In the genomic region with DNA sequence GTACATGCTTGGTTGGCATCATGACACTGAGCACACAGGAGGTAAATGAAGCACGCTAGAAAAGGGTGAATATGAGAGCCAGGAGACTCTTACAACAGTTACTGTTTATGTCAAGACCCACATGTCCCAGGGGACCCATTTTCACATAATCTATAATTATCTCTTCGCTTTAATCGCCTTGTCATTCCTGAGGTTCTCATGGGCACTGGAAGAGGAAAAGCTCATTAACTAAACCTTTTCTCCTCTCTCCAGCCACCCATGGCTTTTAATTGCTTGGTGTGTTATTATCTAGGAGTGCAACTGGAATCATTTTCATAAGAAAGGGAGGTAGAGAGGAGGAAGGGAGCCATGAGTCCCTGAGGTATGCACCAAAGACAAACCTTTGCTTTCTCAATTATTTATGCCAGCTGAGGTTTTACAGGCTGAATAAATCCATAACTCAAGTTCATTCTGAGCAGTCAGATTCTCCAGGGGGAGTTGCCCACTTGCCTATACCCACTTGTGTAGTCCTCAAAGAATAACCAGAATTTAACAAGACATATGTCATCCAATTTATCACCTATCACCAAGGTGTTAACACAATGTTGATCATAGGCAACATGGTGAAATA, we compare ENCODE assay signal across 16 cellular contexts.
DNase-seq lines count a peak whose midpoint lies in the region; ATAC-seq lines count a peak whose summit lies in the region.
"Had no signal": no experiment of that assay in that cellular context is flagged by ENCODE, and none has a peak within 500 bp of the region (broad histone marks: within the 10 kb centered on the region; RNA-seq: fewer than 3 reads in every experiment).

No MANE protein-coding gene starts in this region.

- peaks cover 11% of the 10 kb centered on the region for H3K79me1 ChIP-seq in mesenchymal stem cell (replicated peaks; ENCODE audit: low read length, poor library complexity, severe bottlenecking)

- H3K27ac ChIP-seq in mesenchymal stem cell (ENCODE audit: low read length, poor library complexity, severe bottlenecking) = no peak overlapping the region
- H3K27ac ChIP-seq: cardiac muscle cell, PC-9 had no signal

- H2BK5ac ChIP-seq in mesenchymal stem cell (ENCODE audit: low read depth, low read length, poor library complexity, severe bottlenecking) = no peak overlapping the region

- H3K4me3 ChIP-seq in mesenchymal stem cell (ENCODE audit: insufficient read depth in 1 of 2, low read depth in 1 of 2, low read length in 2 of 2) = no peak overlapping the region
- H3K4me3 ChIP-seq: cardiac muscle cell, PC-9 had no signal

- no peaks in the 10 kb centered on the region for H3K9me3 ChIP-seq in mesenchymal stem cell (ENCODE audit: control insufficient read depth, low read length)

- no peak overlapping the region for H2AK5ac ChIP-seq in mesenchymal stem cell (ENCODE audit: low read length, severe bottlenecking)

- H3K4me2 ChIP-seq in mesenchymal stem cell (ENCODE audit: low read length, poor library complexity, severe bottlenecking) = no peak overlapping the region
- H3K4me2 ChIP-seq: PC-9 had no signal

- H4K8ac ChIP-seq in mesenchymal stem cell (ENCODE audit: low read length) = no peak overlapping the region

- no peak overlapping the region for H3K9ac ChIP-seq in mesenchymal stem cell (ENCODE audit: low read length)

- no peak overlapping the region for H2BK15ac ChIP-seq in mesenchymal stem cell (ENCODE audit: low read depth, poor library complexity, severe bottlenecking)

- no peak overlapping the region for H3K23ac ChIP-seq in mesenchymal stem cell (ENCODE audit: low read length in 2 of 2)

- H4K91ac ChIP-seq in mesenchymal stem cell (ENCODE audit: low read length) = no peak overlapping the region

- H3K14ac ChIP-seq in mesenchymal stem cell (ENCODE audit: low read length in 2 of 2) = no peak overlapping the region

- H3K4me1 ChIP-seq in mesenchymal stem cell (ENCODE audit: control insufficient read depth, insufficient read depth, low read depth, low read length) = no peaks in the 10 kb centered on the region

- H3K36me3 ChIP-seq in mesenchymal stem cell (ENCODE audit: control insufficient read depth in 1 of 2, insufficient read depth in 2 of 2, low read depth in 1 of 2, low read length in 2 of 2) = peaks cover 0 to 28% of the 10 kb centered on the region in 2 experiments
- H3K36me3 ChIP-seq: cardiac muscle cell had no signal

- WGBS in mesenchymal stem cell = 92% methylated on average over 3 of the region's 3 CpGs

- DNase-seq in Daoy (ENCODE audit: low read depth) (peak; percentile 5), NCI-H1105 treated with DMSO at 0.1 percent for 48 hours (lab: John Stamatoyannopoulos, UW) (peak; percentile 94), NCI-H524 treated with DMSO at 0.1 percent for 48 hours (lab: John Stamatoyannopoulos, UW) (peak; percentile 75), mesenchymal stem cell (peak; percentile 4), iPS-NIHi11 (ENCODE audit: low spot score) (no peak)
- DNase-seq: activated CD4-positive, alpha-beta memory T cell treated with anti-CD3 and anti-CD28 coated beads for 36 hours; activated effector memory CD4-positive, alpha-beta T cell treated with anti-CD3 and anti-CD28 coated beads, Interleukin-2, amount 50 U/mL, for 16 hours; head of caudate nucleus; MM.1S; natural killer cell; PC-9; T-helper 1 cell had no signal

- no peak overlapping the region for H3K4ac ChIP-seq in mesenchymal stem cell (ENCODE audit: low read depth in 1 of 2, low read length in 2 of 2)

- ATAC-seq in GM21786 (IDR thresholded peaks at IDR 0.05; ENCODE audit: unreplicated experiment) (no peak), HG03571 (IDR thresholded peaks at IDR 0.05; ENCODE audit: unreplicated experiment) (no peak), HG03095 (IDR thresholded peaks at IDR 0.05; ENCODE audit: unreplicated experiment) (no peak)
- ATAC-seq: natural killer cell had no signal

- no peaks in the 10 kb centered on the region for H3K27me3 ChIP-seq in mesenchymal stem cell (ENCODE audit: control insufficient read depth in 1 of 2, insufficient read depth in 1 of 2, low read length in 2 of 2)
- H3K27me3 ChIP-seq: cardiac muscle cell had no signal

- H2AFZ ChIP-seq in mesenchymal stem cell (ENCODE audit: low read depth, low read length) = no peak overlapping the region
- H2AFZ ChIP-seq: PC-9 had no signal

- no peak overlapping the region for H2BK120ac ChIP-seq in mesenchymal stem cell (ENCODE audit: low read depth, low read length)

- no peak overlapping the region for H2BK12ac ChIP-seq in mesenchymal stem cell (ENCODE audit: low read length in 2 of 2)

- no peak overlapping the region for H3K18ac ChIP-seq in mesenchymal stem cell (ENCODE audit: low read depth in 1 of 2, low read length in 2 of 2)
